ENCODE assay signal across 8 cellular contexts in genomic region chr19:52941523-52941922, GRCh38. TPM values are rescaled to one million over a fixed set of nuclear protein-coding genes. Genes with fewer than 3 reads are reported as not detected.
DNase-seq lines count a peak whose midpoint lies in the region; TF ChIP-seq lines count a peak whose summit lies in the region.
"Not testable (repeated sequence)": the region's sequence is repeated elsewhere in the genome, so short reads cannot be mapped to it uniquely, and the experiment has no call there.

No MANE protein-coding gene starts in this region.

- H3K27me3 Mint-ChIP-seq in T-helper 2 cell treated with Interferon-gamma antibody and Interleukin-4, amounts not matched to agents 5 μg/mL and 100 μg/mL, for 36 hours (ENCODE audit: low read depth); type B pancreatic cell: not testable (repeated sequence)

- H3K4me1 ChIP-seq in ES-I3 (ENCODE audit: insufficient read depth, low read length) (peaks cover 12% of the 10 kb centered on the region), esophagus squamous epithelium (peaks cover 4 to 73% (median 10%) of the 10 kb centered on the region in 3 donors), trophoblast cell (ENCODE audit: control insufficient read depth in 1 of 2, insufficient read depth in 2 of 2, low read length in 2 of 2) (peaks cover 27 to 42% of the 10 kb centered on the region in 2 experiments)

- WGBS in esophagus squamous epithelium, 2 donors = 34 to 36% methylated on average over 2 of the region's 2 CpGs
- WGBS in lower leg skin, 2 donors = 31 to 32% methylated on average over 2 of the region's 2 CpGs
- WGBS in trophoblast cell (ENCODE audit: extremely low coverage, insufficient coverage, insufficient read length) = no CpG with 5 or more reads among the region's 2 CpGs

- not testable (repeated sequence) for H4K91ac ChIP-seq in trophoblast cell (ENCODE audit: low read depth, low read length)

- H3K4me2 ChIP-seq in trophoblast cell (ENCODE audit: low read length) = peak overlapping the region; percentile 60

- peak overlapping the region; percentile 96 for H3K9ac ChIP-seq in ES-I3 (ENCODE audit: low read depth, low read length)
- H3K9ac ChIP-seq in trophoblast cell (ENCODE audit: low read length) = not testable (repeated sequence)

- not testable (repeated sequence) for H3K36me3 ChIP-seq in ES-I3 (ENCODE audit: insufficient read depth, low read length); trophoblast cell (ENCODE audit: control insufficient read depth in 1 of 2, insufficient read depth in 2 of 2, low read length in 2 of 2)
- H3K36me3 ChIP-seq in esophagus squamous epithelium = peaks cover 0 to 13% (median 0%) of the 10 kb centered on the region in 3 donors

- not testable (repeated sequence) for H4K12ac ChIP-seq in trophoblast cell (ENCODE audit: low read depth, low read length)

- H3K9me3 ChIP-seq in ES-I3 (ENCODE audit: control insufficient read depth, insufficient read depth, low read length); trophoblast cell (ENCODE audit: insufficient read depth, low read depth, low read length): not testable (repeated sequence)
- H3K9me3 ChIP-seq in esophagus squamous epithelium = peaks cover 0 to 14% (median 6%) of the 10 kb centered on the region in 3 donors

- peak overlapping the region in 3 of 4 donors; percentile 85 to 88 (median 86) for H3K27ac ChIP-seq in esophagus squamous epithelium
- H3K27ac ChIP-seq in trophoblast cell (ENCODE audit: low read depth, low read length) = peak overlapping the region; percentile 80

- not testable (repeated sequence) for H3K79me2 ChIP-seq in trophoblast cell (ENCODE audit: control insufficient read depth, insufficient read depth, low read length, poor library complexity)

- DNase-seq in NB4 (ENCODE audit: low read depth) = peak; percentile 18
- DNase-seq in T-helper 2 cell treated with Interferon-gamma antibody and Interleukin-4, amounts not matched to agents 5 μg/mL and 100 μg/mL, for 36 hours (ENCODE audit: low spot score); astrocyte of the cerebellum (ENCODE audit: low read depth); esophagus squamous epithelium (lab: John Stamatoyannopoulos, UW); trophoblast cell; type B pancreatic cell (ENCODE audit: extremely low spot score, unreplicated experiment): not testable (repeated sequence)
- DNase-seq in lower leg skin (ENCODE audit: low spot score in 2 of 2) = peak in 1 of 2 donors; percentile 25

- intact Hi-C loops in esophagus squamous epithelium (cut with DNase I); lower leg skin (cut with DNase I; ENCODE audit: low total_unique reads): not testable (repeated sequence)

- H2AK5ac ChIP-seq in trophoblast cell (ENCODE audit: low read length) = not testable (repeated sequence)

- H3K4me1 Mint-ChIP-seq in T-helper 2 cell treated with Interferon-gamma antibody and Interleukin-4, amounts not matched to agents 5 μg/mL and 100 μg/mL, for 36 hours (ENCODE audit: low read depth) = peaks cover 26% of the 10 kb centered on the region
- peaks cover 30% of the 10 kb centered on the region for H3K4me1 Mint-ChIP-seq in type B pancreatic cell (ENCODE audit: unreplicated experiment)

- not testable (repeated sequence) for H3K14ac ChIP-seq in trophoblast cell (ENCODE audit: low read length)

- not testable (repeated sequence) for H3K4ac ChIP-seq in trophoblast cell (ENCODE audit: low read depth, low read length)

- H3K27me3 ChIP-seq in esophagus squamous epithelium; trophoblast cell (ENCODE audit: insufficient read depth, low read length): not testable (repeated sequence)

- H3K4me3 ChIP-seq in NB4 (ENCODE audit: low read depth, low read length) = peak overlapping the region; percentile 94
- peak overlapping the region; percentile 90 for H3K4me3 ChIP-seq in astrocyte of the cerebellum (ENCODE audit: low read depth, low read length)
- peak overlapping the region; percentile 71 to 76 (median 76) for H3K4me3 ChIP-seq in esophagus squamous epithelium
- H3K4me3 ChIP-seq in lower leg skin (ENCODE audit: low read depth, poor library complexity, severe bottlenecking) = peak overlapping the region; percentile 79
- not testable (repeated sequence) for H3K4me3 ChIP-seq in trophoblast cell (ENCODE audit: low read depth, low read length)

- H3K27ac Mint-ChIP-seq in T-helper 2 cell treated with Interferon-gamma antibody and Interleukin-4, amounts not matched to agents 5 μg/mL and 100 μg/mL, for 36 hours = peak overlapping the region; percentile 95
- H3K27ac Mint-ChIP-seq in type B pancreatic cell = peak overlapping the region; percentile 95

- TF ChIP-seq CTCF in NB4 (IDR thresholded peaks at IDR 0.05; ENCODE audit: low read depth, low read length); astrocyte of the cerebellum (IDR thresholded peaks at IDR 0.05; ENCODE audit: low read depth, low read length, missing control alignments); esophagus squamous epithelium (IDR thresholded peaks at IDR 0.05); lower leg skin (IDR thresholded peaks at IDR 0.05); type B pancreatic cell (conservative IDR thresholded peaks at IDR 0.05): not testable (repeated sequence)

- not testable (repeated sequence) for H3K18ac ChIP-seq in trophoblast cell (ENCODE audit: low read length)

- TF ChIP-seq POLR2A in NB4 (IDR thresholded peaks at IDR 0.05; ENCODE audit: extremely low read depth, insufficient read length); esophagus squamous epithelium (IDR thresholded peaks at IDR 0.05); lower leg skin (IDR thresholded peaks at IDR 0.05): not testable (repeated sequence)

- peaks cover 30% of the 10 kb centered on the region for H3K9me3 Mint-ChIP-seq in T-helper 2 cell treated with Interferon-gamma antibody and Interleukin-4, amounts not matched to agents 5 μg/mL and 100 μg/mL, for 36 hours
- H3K9me3 Mint-ChIP-seq in type B pancreatic cell = not testable (repeated sequence)

- H2BK12ac ChIP-seq in trophoblast cell (ENCODE audit: low read length) = not testable (repeated sequence)

- H2BK5ac ChIP-seq in trophoblast cell (ENCODE audit: low read depth, low read length, poor library complexity) = not testable (repeated sequence)

- peak overlapping the region; percentile 97 for H3K4me3 Mint-ChIP-seq in T-helper 2 cell treated with Interferon-gamma antibody and Interleukin-4, amounts not matched to agents 5 μg/mL and 100 μg/mL, for 36 hours
- H3K4me3 Mint-ChIP-seq in type B pancreatic cell = peak overlapping the region; percentile 99

- in situ Hi-C loops in astrocyte of the cerebellum (cut with HindIII; ENCODE audit: low sequenced_read_pairs) = not testable (repeated sequence)

- H3K23ac ChIP-seq in trophoblast cell (ENCODE audit: low read length) = not testable (repeated sequence)

- H3K79me1 ChIP-seq in trophoblast cell (ENCODE audit: low read length) = peaks cover 34% of the 10 kb centered on the region

- not testable (repeated sequence) for H4K8ac ChIP-seq in trophoblast cell (ENCODE audit: low read depth, low read length)

- H2AFZ ChIP-seq in trophoblast cell (ENCODE audit: insufficient read depth, low read length, poor library complexity) = not testable (repeated sequence)

- H3K36me3 Mint-ChIP-seq in T-helper 2 cell treated with Interferon-gamma antibody and Interleukin-4, amounts not matched to agents 5 μg/mL and 100 μg/mL, for 36 hours (ENCODE audit: low read depth) = peaks cover 32% of the 10 kb centered on the region
- not testable (repeated sequence) for H3K36me3 Mint-ChIP-seq in type B pancreatic cell

- not testable (repeated sequence) for H2BK120ac ChIP-seq in trophoblast cell (ENCODE audit: insufficient read depth, low read length, poor library complexity)

RNA-seq across cellular contexts. Expression of gene ZNF888, which starts 18.3 kb away (rescaled TPM):
- 1 to 10 TPM; 1.8 to 6.3 (median 4.1) TPM for total RNA-seq in esophagus squamous epithelium
- 1 to 10 TPM; 1.6 to 3.7 (median 3.2) TPM for total RNA-seq in lower leg skin
- polyA plus RNA-seq in trophoblast cell (2013) = 9.6 and 9.8 TPM in 2 replicates
- total RNA-seq in type B pancreatic cell (ENCODE audit: low replicate concordance) = 8.9 and 12.5 TPM in 2 replicates

RNA-seq across cellular contexts. Expression of gene ZNF816, which starts 21.2 kb away (rescaled TPM):
- 1 to 10 TPM in 3 of 4 donors, under 1 TPM in 1; 0.91 to 7.8 (median 6.2) TPM for total RNA-seq in esophagus squamous epithelium
- 10 to 100 TPM in 1 of 4 donors, 1 to 10 TPM in 3; 3.2 to 17.8 (median 5.5) TPM for total RNA-seq in lower leg skin
- 20.5 and 21.0 TPM in 2 replicates for polyA plus RNA-seq in trophoblast cell (2013)
- total RNA-seq in type B pancreatic cell (ENCODE audit: low replicate concordance) = 17.2 and 18.1 TPM in 2 replicates

RNA-seq across cellular contexts. Expression of gene ZNF320, which starts 44.1 kb away (rescaled TPM):
- total RNA-seq in esophagus squamous epithelium = 10 to 100 TPM in 1 of 4 donors, 1 to 10 TPM in 3; 2.3 to 10.5 (median 5.5) TPM
- 10 to 100 TPM in 3 of 4 donors, 1 to 10 TPM in 1; 1.2 to 15.3 (median 12.4) TPM for total RNA-seq in lower leg skin
- polyA plus RNA-seq in trophoblast cell (2013) = 10.1 and 13.4 TPM in 2 replicates
- total RNA-seq in type B pancreatic cell (ENCODE audit: low replicate concordance) = 30.4 and 33.5 TPM in 2 replicates
